Comparison of ENCODE assay signal across 29 cellular contexts in genomic region chr1:42264791-42265190, GRCh38.
"Had no signal": no experiment of that assay in that cellular context is flagged by ENCODE, and none has a peak within 500 bp of the region (broad histone marks: within the 10 kb centered on the region; RNA-seq: fewer than 3 reads in every experiment).

No MANE protein-coding gene starts in this region.

- H3K36me3 ChIP-seq: adrenal gland, ovary, right atrium auricular region, upper lobe of right lung had no signal

- H3K4me3 ChIP-seq: adrenal gland, dorsolateral prefrontal cortex, esophagus muscularis mucosa, hepatocyte, left lung, lung, ovary, psoas muscle, right atrium auricular region, spleen, thoracic aorta, upper lobe of right lung had no signal

- FAIRE-seq: endothelial cell of umbilical vein, frontal cortex had no signal

- H2AFZ ChIP-seq: hepatocyte had no signal

- H3K27me3 Mint-ChIP-seq: activated naive CD8-positive, alpha-beta T cell; central memory CD8-positive, alpha-beta T cell; effector memory CD8-positive, alpha-beta T cell had no signal

- H3K27me3 ChIP-seq: adrenal gland, dorsolateral prefrontal cortex, esophagus muscularis mucosa, hepatocyte, left lung, neutrophil, ovary, right atrium auricular region, spleen, upper lobe of right lung had no signal

- H3K27ac Mint-ChIP-seq: activated naive CD8-positive, alpha-beta T cell; activated T-helper 2 cell treated with anti-CD3 and anti-CD28 coated beads, Interferon-gamma antibody, Interleukin-2, Interleukin-4, amounts not matched to agents 10 μg/mL and 5 μg/mL and 100 μg/mL, durations not matched to agents 14 hours and 24 hours and 36 hours had no signal

- H3K4me3 Mint-ChIP-seq: activated naive CD8-positive, alpha-beta T cell; central memory CD8-positive, alpha-beta T cell; effector memory CD8-positive, alpha-beta T cell; immature natural killer cell; natural killer cell had no signal

- H3K9me3 ChIP-seq: adrenal gland, esophagus muscularis mucosa, left lung, neutrophil, ovary, psoas muscle, right atrium auricular region, spleen, thoracic aorta, upper lobe of right lung had no signal

- H3K27ac ChIP-seq: adrenal gland, esophagus muscularis mucosa, hepatocyte, left lung, neutrophil, ovary, psoas muscle, right atrium auricular region, spleen, thoracic aorta, upper lobe of right lung had no signal

- H3K4me2 ChIP-seq: hepatocyte had no signal

- ATAC-seq: effector memory CD8-positive, alpha-beta T cell; left lung; natural killer cell; psoas muscle; upper lobe of right lung had no signal

- H3K9me3 Mint-ChIP-seq: activated T-helper 2 cell treated with anti-CD3 and anti-CD28 coated beads, Interferon-gamma antibody, Interleukin-2, Interleukin-4, amounts not matched to agents 10 μg/mL and 5 μg/mL and 100 μg/mL, durations not matched to agents 14 hours and 24 hours and 36 hours; central memory CD8-positive, alpha-beta T cell; effector memory CD8-positive, alpha-beta T cell; immature natural killer cell; natural killer cell had no signal

- H3K36me3 Mint-ChIP-seq: natural killer cell had no signal

- DNase-seq: activated CD4-positive, alpha-beta T cell treated with anti-CD3 and anti-CD28 coated beads for 1 hour; activated CD4-positive, alpha-beta T cell treated with anti-CD3 and anti-CD28 coated beads, Interleukin-2, amount 50 U/mL, for 1 hour; activated naive CD4-positive, alpha-beta T cell; activated T-cell treated with anti-CD3 and anti-CD28 coated beads, Interleukin-2, amount 50 U/mL, for 1 hour; adrenal gland; dorsolateral prefrontal cortex; effector memory CD8-positive, alpha-beta T cell; glutamatergic neuron; immature natural killer cell; left lung; natural killer cell; ovary; psoas muscle; spleen; stimulated activated CD4-positive, alpha-beta T cell treated with anti-CD3 and anti-CD28 coated beads, Interleukin-4, amount 100 ng/mL, for 1 hour; stimulated activated naive CD4-positive, alpha-beta T cell treated with Interleukin-2 at 50 U/mL for 16 hours; T-helper 2 cell; upper lobe of right lung had no signal
